16 cellular contexts compared by ENCODE assay signal in genomic region chrX:39678914-39679313, GRCh38.
DNase-seq lines count a peak whose midpoint lies in the region; ATAC-seq and TF ChIP-seq lines count a peak whose summit lies in the region.
"Had no signal": no experiment of that assay in that cellular context is flagged by ENCODE, and none has a peak within 500 bp of the region (broad histone marks: within the 10 kb centered on the region; RNA-seq: fewer than 3 reads in every experiment).

No MANE protein-coding gene starts in this region.

- H3K27me3 ChIP-seq in tibial artery = no peaks in the 10 kb centered on the region
- H3K27me3 ChIP-seq: BLaER1 treated with 17β-estradiol and CSF1 and Interleukin-3, amounts not matched to agents 10 nM and 100 nM had no signal

- DNase-seq in DMS 273 (lab: John Stamatoyannopoulos, UW; ENCODE audit: unreplicated experiment) (peak; percentile 68), SK-N-DZ (ENCODE audit: low spot score) (peak; percentile 29), globus pallidus (ENCODE audit: low spot score) (peak; percentile 57), pons (ENCODE audit: low spot score) (peak; percentile 51), activated gamma-delta T cell treated with Interleukin-2 at 50 U/mL for 16 hours (no peak), tibial artery (no peak), DMS79 (lab: John Stamatoyannopoulos, UW) (no peak)
- DNase-seq: CD8-positive, alpha-beta memory T cell; GF-D8; NCI-H187; NCI-H526 treated with DMSO at 0.1 percent for 48 hours; PC-9 had no signal

- no peak for TF ChIP-seq POLR2A in GM18505 (IDR thresholded peaks at IDR 0.05; ENCODE audit: borderline replicate concordance, extremely low read depth, insufficient read depth, insufficient read length)

- no peak overlapping the region for H3K27ac ChIP-seq in tibial artery
- H3K27ac ChIP-seq: BLaER1 treated with 17β-estradiol and CSF1 and Interleukin-3, amounts not matched to agents 10 nM and 100 nM; HL-60; PC-9; SK-N-MC had no signal

- ATAC-seq in GM18505 (IDR thresholded peaks at IDR 0.05; ENCODE audit: unreplicated experiment) = no peak

- TF ChIP-seq CTCF in tibial artery (IDR thresholded peaks at IDR 0.05) = no peak

- no peaks in the 10 kb centered on the region for H3K4me1 ChIP-seq in tibial artery

- no peak overlapping the region for H3K4me3 ChIP-seq in tibial artery
- H3K4me3 ChIP-seq: BLaER1 treated with 17β-estradiol and CSF1 and Interleukin-3, amounts not matched to agents 10 nM and 100 nM; PC-9; SK-N-MC had no signal

- H3K36me3 ChIP-seq in tibial artery = no peaks in the 10 kb centered on the region
- H3K36me3 ChIP-seq: BLaER1 treated with 17β-estradiol and CSF1 and Interleukin-3, amounts not matched to agents 10 nM and 100 nM had no signal

- intact Hi-C loops in tibial artery (cut with DNase I; ENCODE audit: low total_unique reads) = no loop called here

- no peaks in the 10 kb centered on the region for H3K9me3 ChIP-seq in tibial artery

Comparison
In these comparisons a context has a peak if more than half of its experiments do, and no peak if none do; other contexts are left out.
1. DNase-seq: peak in DMS 273 (single experiment), SK-N-DZ (single experiment), globus pallidus (single experiment) and pons (single experiment); none in activated gamma-delta T cell treated with Interleukin-2 at 50 U/mL for 16 hours (single experiment), tibial artery (0 of 2) and DMS79 (single experiment).